In genomic region chr1:219177940-219178339, GRCh38 we compare ENCODE assay signal across 20 cellular contexts. TPM values are rescaled to one million over a fixed set of nuclear protein-coding genes. Genes with fewer than 3 reads are reported as not detected.
DNase-seq lines count a peak whose midpoint lies in the region; ATAC-seq, FAIRE-seq and TF ChIP-seq lines count a peak whose summit lies in the region.
"Had no signal": no experiment of that assay in that cellular context is flagged by ENCODE, and none has a peak within 500 bp of the region (broad histone marks: within the 10 kb centered on the region; RNA-seq: fewer than 3 reads in every experiment).

No MANE protein-coding gene starts in this region.

- H3K79me2 ChIP-seq in GM12878 (ENCODE audit: control insufficient read depth, insufficient read depth, low read length), result peaks cover 39% of the 10 kb centered on the region
- H3K79me2 ChIP-seq in PC-9 (ENCODE audit: low read depth), result peaks cover 23% of the 10 kb centered on the region

- CTCF ChIA-PET in CD4-positive, alpha-beta T cell (lab: Charles Lee), result no interaction called here
- CTCF ChIA-PET in GM12878 (lab: Yijun Ruan, JAX), result interaction anchor here (1.2 to 5.5 kb wide), 2 partner anchors 10 to 12 kb away, joined by 3 to 74 read pairs; no protein-coding TSS in a partner anchor
- CTCF ChIA-PET in PC-9 (lab: Charles Lee), result no interaction called here

- POLR2A ChIA-PET in CD4-positive, alpha-beta T cell (lab: Charles Lee), result no interaction called here
- POLR2A ChIA-PET in GM12878 (lab: Charles Lee), result interaction anchor here (5.3 kb wide), 1 partner anchor 9 kb away, joined by 98 read pairs; no protein-coding TSS in a partner anchor
- POLR2A ChIA-PET in PC-9 (lab: Charles Lee; ENCODE audit: unreplicated experiment), result no interaction called here

- H3K27ac Mint-ChIP-seq in CD4-positive, alpha-beta T cell, result peak overlapping the region; percentile 11
- peak overlapping the region; percentile 9 to 94 (median 92) for H3K27ac Mint-ChIP-seq in nephron
- H3K27ac Mint-ChIP-seq: activated CD4-positive, alpha-beta T cell treated with anti-CD3 and anti-CD28 coated beads for 36 hours; activated naive CD8-positive, alpha-beta T cell treated with anti-CD3 and anti-CD28 coated beads, Interleukin-2, amount 10 ng/mL, durations not matched to agents 7 days and 5 days; activated T-helper 1 cell treated with anti-CD3 and anti-CD28 coated beads, Interleukin-12 subunit alpha, Interleukin-12 subunit beta, Interleukin-2, Interleukin-4 antibody, amounts not matched to agents 30 ng/mL and 10 ng/mL and 1 ng/mL, durations not matched to agents 14 hours and 24 hours and 36 hours had no signal

- intact Hi-C loops in CD4-positive, alpha-beta T cell (cut with DNase I, micrococcal nuclease), result loop anchor here in 1 of 2 experiments (5.0 to 10.0 kb wide), 3 partner anchors 917 to 1543 kb away; partner anchors contain the start of genes GPATCH2, IARS2, RAB3GAP2 and SPATA17
- intact Hi-C loops in GM12878 (cut with micrococcal nuclease; ENCODE audit: unreplicated experiment) (no loop called here), PC-9 (cut with micrococcal nuclease; ENCODE audit: unreplicated experiment) (loop anchor here (10.0 kb wide), 1 partner anchor 683 kb away; no protein-coding TSS in a partner anchor), mucosa of descending colon (cut with DNase I, micrococcal nuclease) (no loop called here)

- no peak for DNase-seq in CD4-positive, alpha-beta T cell
- DNase-seq in GM19239 (ENCODE audit: insufficient read length, low spot score) (no peak), GM12878 (ENCODE audit: low read depth, low spot score) (no peak), PC-9 (no peak), Peyer's patch (no peak), mucosa of descending colon (no peak)
- DNase-seq: activated CD4-positive, alpha-beta T cell treated with anti-CD3 and anti-CD28 coated beads for 36 hours; activated naive CD8-positive, alpha-beta T cell treated with anti-CD3 and anti-CD28 coated beads, Interleukin-2, amount 10 ng/mL, durations not matched to agents 7 days and 5 days; brain microvascular endothelial cell; HCEC 1CT; head of caudate nucleus; NCI-H146; NCI-H69; right cardiac atrium; SIG-M5; stimulated activated CD4-positive, alpha-beta T cell treated with anti-CD3 and anti-CD28 coated beads, Interleukin-12 subunit alpha, Interleukin-12 subunit beta, amount 100 ng/mL, for 4 hours had no signal

- no peak overlapping the region for H3K27ac ChIP-seq in CD4-positive, alpha-beta T cell (ENCODE audit: low read depth, low read length)
- H3K27ac ChIP-seq in GM12878 (ENCODE audit: control insufficient read depth, insufficient read depth), result peak overlapping the region; percentile 13
- H3K27ac ChIP-seq in PC-9, result no peak overlapping the region
- H3K27ac ChIP-seq in Peyer's patch, result no peak overlapping the region
- H3K27ac ChIP-seq: brain microvascular endothelial cell had no signal

- FAIRE-seq in GM19239 (lab: Jason Lieb, UNC), result peak; percentile 26
- no peak for FAIRE-seq in GM12878 (lab: Jason Lieb, UNC)

- 0% methylated on average over 1 of the region's 1 CpG for WGBS in GM12878 (ENCODE audit: insufficient coverage, insufficient replicate concordance, low lambda C conversion rate, missing lambda C conversion rate)

- no peak for ATAC-seq in CD4-positive, alpha-beta T cell (ENCODE audit: poor library complexity)
- no peak for ATAC-seq in GM12878
- ATAC-seq in GM21576 (IDR thresholded peaks at IDR 0.05; ENCODE audit: unreplicated experiment), result no peak
- ATAC-seq in mucosa of descending colon, result no peak
- ATAC-seq: activated CD4-positive, alpha-beta T cell treated with anti-CD3 and anti-CD28 coated beads for 36 hours; right cardiac atrium had no signal

- H4K20me1 ChIP-seq in GM12878 (ENCODE audit: control insufficient read depth, insufficient read depth) (no peaks in the 10 kb centered on the region), PC-9 (ENCODE audit: insufficient read depth) (no peaks in the 10 kb centered on the region)

- H3K4me2 ChIP-seq in GM12878 (ENCODE audit: control insufficient read depth, insufficient read depth), result peak overlapping the region; percentile 97
- H3K4me2 ChIP-seq in PC-9, result no peak overlapping the region

- H3K4me3 Mint-ChIP-seq in CD4-positive, alpha-beta T cell, result no peak overlapping the region
- peak overlapping the region in 1 of 3 experiments; percentile 15 for H3K4me3 Mint-ChIP-seq in nephron
- H3K4me3 Mint-ChIP-seq: activated CD4-positive, alpha-beta T cell treated with anti-CD3 and anti-CD28 coated beads for 36 hours; activated naive CD8-positive, alpha-beta T cell treated with anti-CD3 and anti-CD28 coated beads, Interleukin-2, amount 10 ng/mL, durations not matched to agents 7 days and 5 days; activated T-helper 1 cell treated with anti-CD3 and anti-CD28 coated beads, Interleukin-12 subunit alpha, Interleukin-12 subunit beta, Interleukin-2, Interleukin-4 antibody, amounts not matched to agents 30 ng/mL and 10 ng/mL and 1 ng/mL, durations not matched to agents 14 hours and 24 hours and 36 hours; CD14-positive monocyte had no signal

- no peak overlapping the region for H3K9ac ChIP-seq in GM12878 (ENCODE audit: control insufficient read depth, insufficient read depth, low read length)

- no peak for TF ChIP-seq RAD21 in GM12878 (IDR thresholded peaks at IDR 0.05; ENCODE audit: insufficient read depth, low read depth, low read length)

- SMC1A ChIA-PET in GM12878 (lab: Charles Lee; ENCODE audit: uncharacterized antibody, unreplicated experiment), result interaction anchor here (1.1 to 6.9 kb wide), 2 partner anchors 10 to 32 kb away, joined by 3 to 173 read pairs; no protein-coding TSS in a partner anchor

- peak overlapping the region; percentile 15; the same call in 1 of the 2 replicates for H3K4me3 ChIP-seq in GM12878
- H3K4me3 ChIP-seq in PC-9, result no peak overlapping the region
- no peak overlapping the region for H3K4me3 ChIP-seq in Peyer's patch
- H3K4me3 ChIP-seq in mucosa of descending colon, result no peak overlapping the region

- H3K9me2 ChIP-seq in PC-9 (ENCODE audit: insufficient read depth), result no peaks in the 10 kb centered on the region

- no peaks in the 10 kb centered on the region for H3K27me3 Mint-ChIP-seq in CD4-positive, alpha-beta T cell
- no peaks in the 10 kb centered on the region for H3K27me3 Mint-ChIP-seq in nephron (ENCODE audit: low read depth)
- H3K27me3 Mint-ChIP-seq: activated CD4-positive, alpha-beta T cell treated with anti-CD3 and anti-CD28 coated beads for 36 hours; activated naive CD8-positive, alpha-beta T cell treated with anti-CD3 and anti-CD28 coated beads, Interleukin-2, amount 10 ng/mL, durations not matched to agents 7 days and 5 days had no signal

- TF ChIP-seq EP300 in GM12878 (IDR thresholded peaks at IDR 0.05; ENCODE audit: borderline replicate concordance in 1 of 2, control insufficient read depth in 1 of 2, low read depth in 2 of 2, low read length in 2 of 2), result no peak

- no peaks in the 10 kb centered on the region for H3K9me3 ChIP-seq in CD4-positive, alpha-beta T cell (ENCODE audit: control insufficient read depth, low read length)
- H3K9me3 ChIP-seq in GM12878 (replicated peaks; ENCODE audit: control insufficient read depth, insufficient read depth, low read length) (peaks cover 3% of the 10 kb centered on the region; the same call in 2 of the 3 replicates), PC-9 (ENCODE audit: insufficient read depth, low read depth) (no peaks in the 10 kb centered on the region), Peyer's patch (no peaks in the 10 kb centered on the region), mucosa of descending colon (no peaks in the 10 kb centered on the region)

- RAD21 ChIA-PET in GM12878 (lab: Charles Lee; ENCODE audit: unreplicated experiment), result no interaction called here

- peaks cover 0 to 8% of the 10 kb centered on the region in 2 experiments; a peak in 1 of 4 replicates for H3K36me3 ChIP-seq in GM12878 (ENCODE audit: control insufficient read depth in 2 of 2, insufficient read depth in 2 of 2, low read length in 1 of 2)
- peaks cover 9% of the 10 kb centered on the region for H3K36me3 ChIP-seq in PC-9 (ENCODE audit: low read depth)
- peaks cover 0 to 4% (median 0%) of the 10 kb centered on the region in 3 donors for H3K36me3 ChIP-seq in Peyer's patch
- no peaks in the 10 kb centered on the region for H3K36me3 ChIP-seq in mucosa of descending colon (ENCODE audit: low read depth)
- H3K36me3 ChIP-seq: brain microvascular endothelial cell had no signal

- H2AFZ ChIP-seq in GM12878 (ENCODE audit: control insufficient read depth, low read depth, low read length) (no peak overlapping the region), PC-9 (no peak overlapping the region)

- TF ChIP-seq CTCF in CD4-positive, alpha-beta T cell (IDR thresholded peaks at IDR 0.05), result no peak
- TF ChIP-seq CTCF in GM12878 (IDR thresholded peaks at IDR 0.05 in 2 of 3, conservative IDR thresholded peaks at IDR 0.05 in 1 of 3; ENCODE audit: control insufficient read depth in 2 of 3, extremely low read depth in 1 of 3, insufficient read depth in 1 of 3, low read depth in 3 of 3, low read length in 3 of 3) (no peak), nephron (IDR thresholded peaks at IDR 0.05; ENCODE audit: unreplicated experiment in 3 of 3) (no peak), PC-9 (conservative IDR thresholded peaks at IDR 0.05) (no peak), Peyer's patch (IDR thresholded peaks at IDR 0.05) (no peak), mucosa of descending colon (IDR thresholded peaks at IDR 0.05) (no peak)

- no peaks in the 10 kb centered on the region for H3K9me3 Mint-ChIP-seq in CD4-positive, alpha-beta T cell
- no peaks in the 10 kb centered on the region for H3K9me3 Mint-ChIP-seq in nephron
- H3K9me3 Mint-ChIP-seq: activated naive CD8-positive, alpha-beta T cell treated with anti-CD3 and anti-CD28 coated beads, Interleukin-2, amount 10 ng/mL, durations not matched to agents 7 days and 5 days; activated T-helper 1 cell treated with anti-CD3 and anti-CD28 coated beads, Interleukin-12 subunit alpha, Interleukin-12 subunit beta, Interleukin-2, Interleukin-4 antibody, amounts not matched to agents 30 ng/mL and 10 ng/mL and 1 ng/mL, durations not matched to agents 14 hours and 24 hours and 36 hours; CD14-positive monocyte had no signal

- no peaks in the 10 kb centered on the region for H3K27me3 ChIP-seq in CD4-positive, alpha-beta T cell (ENCODE audit: control insufficient read depth, insufficient read depth, low read length)
- H3K27me3 ChIP-seq in GM12878 (replicated peaks in 1 of 2; ENCODE audit: control insufficient read depth in 2 of 2, insufficient read depth in 2 of 2, low read length in 1 of 2), result no peaks in the 10 kb centered on the region
- H3K27me3 ChIP-seq in PC-9 (ENCODE audit: insufficient read depth, low read depth), result no peaks in the 10 kb centered on the region
- H3K27me3 ChIP-seq in Peyer's patch, result no peaks in the 10 kb centered on the region
- H3K27me3 ChIP-seq: brain microvascular endothelial cell had no signal

- peaks cover 53% of the 10 kb centered on the region for H3K36me3 Mint-ChIP-seq in CD4-positive, alpha-beta T cell (ENCODE audit: low read depth)
- peaks cover 43% of the 10 kb centered on the region for H3K36me3 Mint-ChIP-seq in nephron (ENCODE audit: low read depth)

- TF ChIP-seq POLR2A in GM12878 (IDR thresholded peaks at IDR 0.05; ENCODE audit: low read depth, low read length) (no peak), Peyer's patch (IDR thresholded peaks at IDR 0.05) (no peak)

- H3F3A ChIP-seq in PC-9 (ENCODE audit: insufficient read depth, low read depth), result no peaks in the 10 kb centered on the region

- peaks cover 9% of the 10 kb centered on the region for H3K4me1 ChIP-seq in GM12878 (ENCODE audit: control insufficient read depth, insufficient read depth, low read length)
- H3K4me1 ChIP-seq in PC-9 (replicated peaks; ENCODE audit: insufficient read depth), result peaks cover 20% of the 10 kb centered on the region
- H3K4me1 ChIP-seq in Peyer's patch, result peaks cover 0 to 12% (median 0%) of the 10 kb centered on the region in 4 donors
- peaks cover 19% of the 10 kb centered on the region for H3K4me1 ChIP-seq in mucosa of descending colon (ENCODE audit: low read depth)

- H3K4me1 Mint-ChIP-seq in CD4-positive, alpha-beta T cell (ENCODE audit: low read depth), result peaks cover 69% of the 10 kb centered on the region
- peaks cover 44% of the 10 kb centered on the region for H3K4me1 Mint-ChIP-seq in nephron

- in situ Hi-C loops in GM12878 (cut with MboI), result loop anchor here (25.0 kb wide), 1 partner anchor 1059 kb away; no protein-coding TSS in a partner anchor

- BruUV-seq in GM12878 (replicated peaks; lab: Mats Ljungman, UMichigan), result no TSS peak
- BruUV-seq in PC-9 (replicated peaks; lab: Mats Ljungman, UMichigan), result no TSS peak

RNA-seq across cellular contexts. Expression of gene LYPLAL1, which starts 4.3 kb away (rescaled TPM):
- total RNA-seq in CD4-positive, alpha-beta T cell, result 10 to 100 TPM in 1 of 2 experiments, 1 to 10 TPM in 1; 8.2 to 10.0 TPM
- total RNA-seq in GM12878 (2013; cell fraction: nucleolus; rRNA removed), result 211 and 228 TPM in 2 replicates
- total RNA-seq in GM12878 (2014; rRNA removed) (17.9 and 22.4 TPM in 2 replicates), GM12878 (2014; rRNA removed; fragmentation: Illumina TruSeq; extraction: Trizol) (24.4 and 25.0 TPM in 2 replicates), GM12878 (2021) (24.9 and 25.7 TPM in 2 replicates), PC-9 (2021) (39.3 and 57.0 TPM in 2 replicates), Peyer's patch (10 to 100 TPM; 20.1 to 75.9 (median 23.5) TPM), mucosa of descending colon (10 to 100 TPM; 14.3 to 34.2 (median 21.9) TPM)
- polyA plus RNA-seq in GM12878 (2011; ENCODE audit: low read depth), result 7.9 TPM
- polyA plus RNA-seq in GM12878 (2011; rRNA removed) (48.5 and 90.0 TPM in 2 replicates), GM12878 (2014; fragmentation: Illumina TruSeq; extraction: Trizol) (19.4 and 23.2 TPM in 2 replicates), GM12878 (2014; fragmentation: Nextera tagmentation; extraction: Ambion mirVana) (100 to 1,000 TPM in 1 of 2 experiments, 10 to 100 TPM in 1; 97.0 to 112 TPM), GM12878 (2014; rRNA removed) (19.8 and 32.5 TPM in 2 replicates), GM12878 (2016; fragmentation: Nextera tagmentation; extraction: Ambion mirVana) (10 to 100 TPM; 70.0 to 83.0 TPM)
- polyA plus RNA-seq in GM12878 (2011; cell fraction: cytosol; rRNA removed), result 6.5 and 7.6 TPM in 2 replicates
- 45.0 and 45.9 TPM in 2 replicates for polyA plus RNA-seq in GM12878 (2011; cell fraction: nucleus; rRNA removed)
- polyA plus RNA-seq in GM12878 (2012), result 30.5 and 33.0 TPM in 2 replicates
- polyA minus RNA-seq in GM12878 (2011; rRNA and poly(A)+ RNA removed), result 20.7 and 26.6 TPM in 2 replicates
- 7.5 and 13.2 TPM in 2 replicates for polyA minus RNA-seq in GM12878 (2011; cell fraction: cytosol; rRNA and poly(A)+ RNA removed)
- polyA minus RNA-seq in GM12878 (2011; cell fraction: nucleus; rRNA and poly(A)+ RNA removed), result 73.3 and 111 TPM in 2 replicates
